In the genomic region with DNA sequence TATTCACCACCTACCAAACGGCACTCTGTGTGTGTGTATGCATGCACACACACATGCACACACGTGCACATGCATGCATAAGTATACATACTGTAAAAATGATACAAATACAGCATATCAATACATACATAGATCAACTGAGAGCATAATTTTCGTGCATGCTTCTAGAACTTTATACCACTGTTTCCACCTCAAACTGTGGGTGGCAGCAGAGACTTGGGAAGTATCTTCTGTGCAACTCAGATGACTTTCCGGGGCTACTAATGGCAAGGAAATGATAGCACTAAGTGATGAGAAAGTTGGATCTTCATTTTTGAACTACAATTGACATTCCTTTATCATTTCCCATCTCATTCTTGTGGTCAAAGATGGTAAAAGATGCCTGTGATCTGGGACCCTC, we compare ENCODE assay signal across 8 cellular contexts.
DNase-seq lines count a peak whose midpoint lies in the region; ATAC-seq and TF ChIP-seq lines count a peak whose summit lies in the region.

No MANE protein-coding gene starts in this region.

- no peak overlapping the region for H3K23ac ChIP-seq in IMR-90 (ENCODE audit: low read depth, low read length)

- H3K4me2 ChIP-seq in DOHH2 (ENCODE audit: low read length): no peak overlapping the region
- H3K4me2 ChIP-seq in IMR-90 (ENCODE audit: low read depth, low read length): no peak overlapping the region

- no peaks in the 10 kb centered on the region for H3K27me3 ChIP-seq in DOHH2 (ENCODE audit: control insufficient read depth, low read length)
- H3K27me3 ChIP-seq in IMR-90 (ENCODE audit: control insufficient read depth, insufficient read depth, low read length): no peaks in the 10 kb centered on the region
- no peaks in the 10 kb centered on the region for H3K27me3 ChIP-seq in brain microvascular endothelial cell (replicated peaks)

- no peaks in the 10 kb centered on the region for H3K79me2 ChIP-seq in DOHH2 (ENCODE audit: control insufficient read depth, low read length)

- H3K18ac ChIP-seq in IMR-90 (ENCODE audit: low read depth, low read length): no peak overlapping the region

- H2AK9ac ChIP-seq in IMR-90 (replicated peaks; ENCODE audit: low read depth, low read length, poor library complexity): no peak overlapping the region

- H3F3A ChIP-seq in DOHH2 (ENCODE audit: control insufficient read depth, insufficient read depth): no peaks in the 10 kb centered on the region

- no peak overlapping the region for H3K27ac ChIP-seq in DOHH2 (ENCODE audit: low read depth, low read length)
- H3K27ac ChIP-seq in IMR-90 (ENCODE audit: insufficient read depth, low read length): no peak overlapping the region
- H3K27ac ChIP-seq in brain microvascular endothelial cell: no peak overlapping the region

- H3K4me3 ChIP-seq in DOHH2 (ENCODE audit: low read length): no peak overlapping the region
- no peak overlapping the region for H3K4me3 ChIP-seq in IMR-90 (ENCODE audit: insufficient read depth, low read depth, low read length)
- H3K4me3 ChIP-seq in brain microvascular endothelial cell (ENCODE audit: low read depth, low read length): no peak overlapping the region

- no peak overlapping the region for H2BK5ac ChIP-seq in IMR-90 (ENCODE audit: low read depth, low read length, poor library complexity, severe bottlenecking)

- ATAC-seq in IMR-90 (ENCODE audit: low read depth): no peak
- no peak for ATAC-seq in GM19395 (IDR thresholded peaks at IDR 0.05; ENCODE audit: unreplicated experiment)
- ATAC-seq in HG03469 (IDR thresholded peaks at IDR 0.05; ENCODE audit: unreplicated experiment): no peak
- ATAC-seq in GM21717 (IDR thresholded peaks at IDR 0.05; ENCODE audit: unreplicated experiment): no peak

- H4K20me1 ChIP-seq in DOHH2 (ENCODE audit: control insufficient read depth, insufficient read depth, low read depth, low read length) (no peaks in the 10 kb centered on the region), IMR-90 (ENCODE audit: insufficient read depth, low read length) (no peaks in the 10 kb centered on the region)

- H2AFZ ChIP-seq in IMR-90 (replicated peaks; ENCODE audit: low read length, poor library complexity): no peak overlapping the region

- H4K91ac ChIP-seq in IMR-90 (ENCODE audit: insufficient read depth, low read depth, low read length): no peak overlapping the region

- in situ Hi-C loops in IMR-90 (cut with MboI; ENCODE audit: low sequenced_read_pairs) (no loop called here), brain microvascular endothelial cell (cut with HindIII; ENCODE audit: low pct_ligation_motif_present, low sequenced_read_pairs) (no loop called here)

- intact Hi-C loops in IMR-90 (cut with micrococcal nuclease): no loop called here

- H4K8ac ChIP-seq in IMR-90 (ENCODE audit: low read depth in 2 of 2, low read length in 2 of 2): no peak overlapping the region

- H3K9ac ChIP-seq in IMR-90 (ENCODE audit: low read depth, low read length): no peak overlapping the region

- TF ChIP-seq CTCF in DOHH2 (IDR thresholded peaks at IDR 0.05; ENCODE audit: low read depth, low read length, poor library complexity, severe bottlenecking) (peak; percentile 12), IMR-90 (conservative IDR thresholded peaks at IDR 0.05; ENCODE audit: low read depth, low read length) (peak; percentile 18; the same call in 1 of the 2 replicates), brain microvascular endothelial cell (IDR thresholded peaks at IDR 0.05; ENCODE audit: low read depth, low read length, missing control alignments) (peak; percentile 35)

- WGBS in IMR-90 (ENCODE audit: extremely low coverage in 2 of 2, insufficient read length in 1 of 2), 2 experiments: no CpG with 5 or more reads among the region's 4 CpGs

- no peaks in the 10 kb centered on the region for H3K36me3 ChIP-seq in DOHH2 (ENCODE audit: control insufficient read depth, low read length)
- H3K36me3 ChIP-seq in IMR-90 (ENCODE audit: control insufficient read depth, insufficient read depth, low read length): no peaks in the 10 kb centered on the region
- H3K36me3 ChIP-seq in brain microvascular endothelial cell (replicated peaks): no peaks in the 10 kb centered on the region

- no peak overlapping the region for H2AK5ac ChIP-seq in IMR-90 (ENCODE audit: low read depth, low read length)

- H2BK20ac ChIP-seq in IMR-90 (ENCODE audit: low read depth, low read length): no peak overlapping the region

- no peaks in the 10 kb centered on the region for H3K9me3 ChIP-seq in DOHH2 (ENCODE audit: control insufficient read depth, insufficient read depth, low read length)
- no peaks in the 10 kb centered on the region for H3K9me3 ChIP-seq in IMR-90 (ENCODE audit: control insufficient read depth, insufficient read depth, low read length)

- BruUV-seq in IMR-90 (replicated peaks; lab: Mats Ljungman, UMichigan): no TSS peak

- no peak overlapping the region for H2BK120ac ChIP-seq in IMR-90 (ENCODE audit: low read depth, low read length)

- H3K79me1 ChIP-seq in IMR-90 (ENCODE audit: low read depth in 1 of 2, low read length in 2 of 2): no peaks in the 10 kb centered on the region

- no peak overlapping the region for H4K5ac ChIP-seq in IMR-90 (ENCODE audit: low read depth, low read length)

- H3K14ac ChIP-seq in IMR-90 (replicated peaks; ENCODE audit: low read depth, low read length): no peak overlapping the region

- H3K4ac ChIP-seq in IMR-90 (ENCODE audit: low read depth, low read length): no peak overlapping the region

- CTCF ChIA-PET in IMR-90 (lab: Yijun Ruan, JAX): no interaction called here

- H3K56ac ChIP-seq in IMR-90 (ENCODE audit: extremely low read depth, insufficient read depth, low read length): no peak overlapping the region

- H2BK15ac ChIP-seq in IMR-90 (ENCODE audit: low read depth, low read length): no peak overlapping the region

- TF ChIP-seq RAD21 in IMR-90 (IDR thresholded peaks at IDR 0.05; ENCODE audit: low read length): peak; percentile 37

- no peak for TF ChIP-seq POLR2A in IMR-90 (IDR thresholded peaks at IDR 0.05; ENCODE audit: low read depth, low read length)

- H3K9me2 ChIP-seq in DOHH2 (replicated peaks; ENCODE audit: control insufficient read depth, low read length): no peaks in the 10 kb centered on the region

- H3K4me1 ChIP-seq in DOHH2 (ENCODE audit: control insufficient read depth, low read length): no peaks in the 10 kb centered on the region
- no peaks in the 10 kb centered on the region for H3K4me1 ChIP-seq in IMR-90 (ENCODE audit: control insufficient read depth, insufficient read depth, low read length)

- dilution Hi-C loops in IMR-90 (cut with HindIII; ENCODE audit: low sequenced_read_pairs, unreplicated experiment): no loop called here

- H3K9me1 ChIP-seq in IMR-90 (ENCODE audit: insufficient read depth, low read length): no peaks in the 10 kb centered on the region

- DNase-seq in IMR-90: no peak
- peak; percentile 34 for DNase-seq in brain microvascular endothelial cell
- DNase-seq in middle frontal gyrus (ENCODE audit: extremely low spot score, low spot score): peak; percentile 39
- no peak for DNase-seq in NCI-H1417 treated with DMSO at 0.1 percent for 48 hours (lab: John Stamatoyannopoulos, UW)

- POLR2A ChIA-PET in IMR-90 (lab: Charles Lee; ENCODE audit: unreplicated experiment): no interaction called here

TF ChIP-seq in IMR-90, 13 proteins besides CTCF, POLR2A, EP300 and RAD21:
- no peak for TF ChIP-seq MAZ (IDR thresholded peaks at IDR 0.05; ENCODE audit: borderline replicate concordance, low read depth, low read length)
- TF ChIP-seq USF2 (IDR thresholded peaks at IDR 0.05; ENCODE audit: low read depth, low read length): no peak
- TF ChIP-seq SMC3 (IDR thresholded peaks at IDR 0.05; ENCODE audit: low read depth, low read length): no peak

Comparison
In these comparisons a context has a peak if more than half of its experiments do, and no peak if none do; other contexts are left out.
1. DNase-seq: peak in brain microvascular endothelial cell (single experiment) and middle frontal gyrus (single experiment); none in IMR-90 (single experiment) and NCI-H1417 treated with DMSO at 0.1 percent for 48 hours (single experiment).
2. Peak in every context shown above with its lines, with median percentiles within 50 percentile points of each other: CTCF ChIP-seq.